In genomic region chr5:56466136-56466816, GRCh38 we compare ENCODE assay signal across 1 cellular context.
TF ChIP-seq lines count a peak whose summit lies in the region.

No MANE protein-coding gene starts in this region.

TF ChIP-seq in IMR-90, 13 proteins besides CTCF, POLR2A, EP300 and RAD21:
- TF ChIP-seq CEBPB (IDR thresholded peaks at IDR 0.05; ENCODE audit: low read depth, low read length) = no peak
- TF ChIP-seq MAFK (IDR thresholded peaks at IDR 0.05; ENCODE audit: low read depth, low read length) = no peak
- TF ChIP-seq MAZ (IDR thresholded peaks at IDR 0.05; ENCODE audit: borderline replicate concordance, low read depth, low read length) = no peak
- no peak for TF ChIP-seq MXI1 (IDR thresholded peaks at IDR 0.05; ENCODE audit: borderline replicate concordance, low read depth, low read length)
- no peak for TF ChIP-seq SMC3 (IDR thresholded peaks at IDR 0.05; ENCODE audit: low read depth, low read length)
- no peak for TF ChIP-seq RFX5 (IDR thresholded peaks at IDR 0.05; ENCODE audit: low read depth, low read length)
